In the genomic region with DNA sequence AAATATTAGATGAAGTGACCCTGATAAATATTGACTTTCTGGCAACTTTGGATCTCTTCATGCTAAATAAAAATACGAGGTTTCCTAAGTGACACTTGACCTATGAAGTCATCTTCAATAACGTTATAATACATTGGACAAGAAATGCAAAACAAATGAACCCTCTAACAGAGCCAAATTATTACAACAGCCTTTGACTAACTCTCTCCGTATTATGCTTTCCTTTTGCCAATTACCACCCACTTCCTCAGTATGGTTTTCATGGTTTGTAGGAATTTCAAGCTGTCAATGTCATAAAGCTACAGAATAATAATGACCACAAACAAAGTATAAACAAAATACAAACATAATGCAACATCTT, we compare ENCODE assay signal across 12 cellular contexts.
DNase-seq lines count a peak whose midpoint lies in the region; TF ChIP-seq lines count a peak whose summit lies in the region.
"Had no signal": no experiment of that assay in that cellular context is flagged by ENCODE, and none has a peak within 500 bp of the region (broad histone marks: within the 10 kb centered on the region; RNA-seq: fewer than 3 reads in every experiment).

No MANE protein-coding gene starts in this region.

- TF ChIP-seq CTCF in HFF-Myc (IDR thresholded peaks at IDR 0.05; ENCODE audit: low read depth, low read length, missing control alignments) (no peak), tibial artery (IDR thresholded peaks at IDR 0.05) (no peak), glutamatergic neuron (IDR thresholded peaks at IDR 0.05; ENCODE audit: partially characterized antibody, unreplicated experiment) (no peak), dorsolateral prefrontal cortex (IDR thresholded peaks at IDR 0.05 in 54 of 56, conservative IDR thresholded peaks at IDR 0.05 in 2 of 56; ENCODE audit: low read depth in 1 of 56, partially characterized antibody in 56 of 56) (no peak)

- in situ Hi-C loops in SK-MEL-5 (cut with HindIII; ENCODE audit: low pct_unique_long_range_greater_than_20kb, low sequenced_read_pairs), result no loop called here

- peak; percentile 49 for DNase-seq in HFF-Myc (ENCODE audit: extremely low read depth, low read depth)
- peak; percentile 12 for DNase-seq in SK-MEL-5 (ENCODE audit: low read depth, low spot score)
- peak; percentile 59 for DNase-seq in fibroblast of the conjunctiva (ENCODE audit: low read depth)
- DNase-seq in tibial artery, result no peak
- DNase-seq in glutamatergic neuron, result no peak
- DNase-seq in activated CD4-positive, alpha-beta T cell treated with anti-CD3 and anti-CD28 coated beads for 1 hour, result no peak
- DNase-seq in dorsolateral prefrontal cortex, result no peak
- DNase-seq: activated CD4-positive, alpha-beta memory T cell treated with anti-CD3 and anti-CD28 coated beads for 36 hours; central memory CD4-positive, alpha-beta T cell; NCI-H187 treated with DMSO at 0.1 percent for 48 hours had no signal

- no peaks in the 10 kb centered on the region for H3K4me1 Mint-ChIP-seq in glutamatergic neuron (ENCODE audit: low read depth, unreplicated experiment)

- no peaks in the 10 kb centered on the region for H3K36me3 Mint-ChIP-seq in glutamatergic neuron (ENCODE audit: unreplicated experiment)
- H3K36me3 Mint-ChIP-seq: activated CD4-positive, alpha-beta memory T cell treated with anti-CD3 and anti-CD28 coated beads for 36 hours; natural killer cell treated with Interleukin-12 subunit alpha and Interleukin-12 subunit beta and Interleukin-15 and Interleukin-18, amount 100 ng/mL, for 72 hours had no signal

- no peaks in the 10 kb centered on the region for H3K27me3 Mint-ChIP-seq in glutamatergic neuron (ENCODE audit: unreplicated experiment)
- H3K27me3 Mint-ChIP-seq: activated CD4-positive, alpha-beta memory T cell treated with anti-CD3 and anti-CD28 coated beads for 36 hours; natural killer cell treated with Interleukin-12 subunit alpha and Interleukin-12 subunit beta and Interleukin-15 and Interleukin-18, amount 100 ng/mL, for 72 hours had no signal

- H3K27ac Mint-ChIP-seq in glutamatergic neuron (ENCODE audit: unreplicated experiment), result no peak overlapping the region
- H3K27ac Mint-ChIP-seq: activated CD4-positive, alpha-beta memory T cell treated with anti-CD3 and anti-CD28 coated beads for 36 hours; natural killer cell treated with Interleukin-12 subunit alpha and Interleukin-12 subunit beta and Interleukin-15 and Interleukin-18, amount 100 ng/mL, for 72 hours had no signal

- H3K36me3 ChIP-seq in tibial artery, result no peaks in the 10 kb centered on the region
- H3K36me3 ChIP-seq: tibial nerve had no signal

- H3K27me3 ChIP-seq in tibial artery, result no peaks in the 10 kb centered on the region
- no peaks in the 10 kb centered on the region for H3K27me3 ChIP-seq in dorsolateral prefrontal cortex
- H3K27me3 ChIP-seq: tibial nerve had no signal

- H3K4me1 ChIP-seq in tibial artery, result peaks cover 0 to 29% (median 4%) of the 10 kb centered on the region in 4 donors

- no peak overlapping the region for H3K4me3 Mint-ChIP-seq in glutamatergic neuron (ENCODE audit: unreplicated experiment)
- H3K4me3 Mint-ChIP-seq: activated CD4-positive, alpha-beta memory T cell treated with anti-CD3 and anti-CD28 coated beads for 36 hours; natural killer cell treated with Interleukin-12 subunit alpha and Interleukin-12 subunit beta and Interleukin-15 and Interleukin-18, amount 100 ng/mL, for 72 hours had no signal

- H3K9me3 Mint-ChIP-seq in glutamatergic neuron (ENCODE audit: unreplicated experiment), result no peaks in the 10 kb centered on the region
- H3K9me3 Mint-ChIP-seq: activated CD4-positive, alpha-beta memory T cell treated with anti-CD3 and anti-CD28 coated beads for 36 hours; natural killer cell treated with Interleukin-12 subunit alpha and Interleukin-12 subunit beta and Interleukin-15 and Interleukin-18, amount 100 ng/mL, for 72 hours had no signal

- H3K27ac ChIP-seq in tibial artery (peak overlapping the region; percentile 43 to 45), dorsolateral prefrontal cortex (no peak overlapping the region)

- H3K4me3 ChIP-seq in HFF-Myc (replicated peaks; ENCODE audit: low read depth, low read length) (no peak overlapping the region), tibial artery (no peak overlapping the region), dorsolateral prefrontal cortex (no peak overlapping the region)
- H3K4me3 ChIP-seq: tibial nerve had no signal

- H3K9me3 ChIP-seq in tibial artery, result no peaks in the 10 kb centered on the region

- intact Hi-C loops in tibial artery (cut with DNase I; ENCODE audit: low total_unique reads), result no loop called here
- intact Hi-C loops in dorsolateral prefrontal cortex (cut with DNase I), result no loop called here

Comparison
In these comparisons a context has a peak if more than half of its experiments do, and no peak if none do; other contexts are left out.
1. DNase-seq: peak in HFF-Myc (single experiment), SK-MEL-5 (single experiment) and fibroblast of the conjunctiva (single experiment); none in tibial artery (0 of 2), glutamatergic neuron (single experiment), activated CD4-positive, alpha-beta T cell treated with anti-CD3 and anti-CD28 coated beads for 1 hour (single experiment) and dorsolateral prefrontal cortex (0 of 10).
2. H3K27ac ChIP-seq: peak in tibial artery (2 of 2); none in dorsolateral prefrontal cortex (0 of 59).